ENCODE assay signal across 26 cellular contexts in genomic region chr20:51011479-51011878, GRCh38. TPM values are rescaled to one million over a fixed set of nuclear protein-coding genes. Genes with fewer than 3 reads are reported as not detected.
A peak's percentile ranks its signal among the peaks of the same experiment; 100 is the strongest.
DNase-seq lines count a peak whose midpoint lies in the region; ATAC-seq, FAIRE-seq and TF ChIP-seq lines count a peak whose summit lies in the region.
"Had no signal": no experiment of that assay in that cellular context is flagged by ENCODE, and none has a peak within 500 bp of the region (broad histone marks: within the 10 kb centered on the region; RNA-seq: fewer than 3 reads in every experiment).

No MANE protein-coding gene starts in this region.

- H3K79me2 ChIP-seq in K562 (ENCODE audit: control insufficient read depth, insufficient read depth, low read length) (no peaks in the 10 kb centered on the region), osteoblast (ENCODE audit: insufficient read depth, low read length) (no peaks in the 10 kb centered on the region)

- TF ChIP-seq CTCF in K562 (IDR thresholded peaks at IDR 0.05 in 2 of 3, conservative IDR thresholded peaks at IDR 0.05 in 1 of 3; ENCODE audit: insufficient read depth in 2 of 3, low read depth in 1 of 3, low read length in 3 of 3), result no peak
- no peak for TF ChIP-seq CTCF in osteoblast (IDR thresholded peaks at IDR 0.05; ENCODE audit: extremely low read depth, low read depth, low read length)

- peaks cover 12 to 61% of the 10 kb centered on the region in 2 experiments; a peak in 4 of 5 replicates for H3K27me3 ChIP-seq in K562 (ENCODE audit: control insufficient read depth in 2 of 2, insufficient read depth in 2 of 2, low read length in 2 of 2)
- H3K27me3 ChIP-seq in osteoblast (ENCODE audit: insufficient read depth, low read length), result no peaks in the 10 kb centered on the region
- H3K27me3 ChIP-seq: BE2C, BLaER1 had no signal

- no peaks in the 10 kb centered on the region for H3K36me3 ChIP-seq in K562 (ENCODE audit: control insufficient read depth, insufficient read depth, low read length)
- H3K36me3 ChIP-seq in osteoblast (ENCODE audit: insufficient read depth, low read length), result peaks cover 8% of the 10 kb centered on the region
- H3K36me3 ChIP-seq: BE2C had no signal

- no peak overlapping the region for H3K4me3 ChIP-seq in K562
- no peak overlapping the region for H3K4me3 ChIP-seq in osteoblast (ENCODE audit: insufficient read depth, low read length)
- H3K4me3 ChIP-seq: BLaER1, GM12878 had no signal

- WGBS in K562 (ENCODE audit: insufficient coverage, low coverage, missing lambda C conversion rate), result 0% methylated on average over 4 of the region's 4 CpGs

- TF ChIP-seq EP300 in K562 (IDR thresholded peaks at IDR 0.05; ENCODE audit: low read length), result no peak

- BruUV-seq in K562 (replicated peaks; lab: Mats Ljungman, UMichigan), result no TSS peak

- H3K4me2 ChIP-seq in K562 (ENCODE audit: insufficient read depth, low read length) (no peak overlapping the region), osteoblast (ENCODE audit: insufficient read depth, low read length) (no peak overlapping the region)
- H3K4me2 ChIP-seq: BLaER1 had no signal

- H3K27ac ChIP-seq in K562 (ENCODE audit: extremely low read depth, low read depth, low read length) (no peak overlapping the region), osteoblast (ENCODE audit: low read depth, low read length) (no peak overlapping the region)
- H3K27ac ChIP-seq: BLaER1 had no signal

- H3K9me3 ChIP-seq in K562 (replicated peaks; ENCODE audit: control insufficient read depth, insufficient read depth, low read depth, low read length) (no peaks in the 10 kb centered on the region), osteoblast (ENCODE audit: low read depth, low read length) (no peaks in the 10 kb centered on the region)
- H3K9me3 ChIP-seq: BE2C, BLaER1 had no signal

- no peak for TF ChIP-seq RAD21 in K562 (CRISPR knock-in tag; conservative IDR thresholded peaks at IDR 0.05 in 1 of 2, IDR thresholded peaks at IDR 0.05 in 1 of 2)

- no peak overlapping the region for H3K9ac ChIP-seq in K562 (ENCODE audit: insufficient read depth in 1 of 2, low read depth in 2 of 2, low read length in 2 of 2)
- H3K9ac ChIP-seq: BLaER1 had no signal

- peak; percentile 13 for FAIRE-seq in HTR-8/SVneo (lab: Jason Lieb, UNC)
- no peak for FAIRE-seq in K562 (lab: Jason Lieb, UNC)
- FAIRE-seq: A204.1, GM12878, GM12892, GM18507 had no signal

- intact Hi-C loops in K562 (cut with micrococcal nuclease), result no loop called here

- ATAC-seq in K562, result no peak
- ATAC-seq in GM21367 (IDR thresholded peaks at IDR 0.05; ENCODE audit: unreplicated experiment), result no peak
- ATAC-seq: GM12878 had no signal

- no peaks in the 10 kb centered on the region for H3K9me1 ChIP-seq in K562 (ENCODE audit: control insufficient read depth, insufficient read depth, low read length)

- in situ Hi-C loops in K562 (cut with MboI), result no loop called here

- no peak for TF ChIP-seq POLR2A in K562 (conservative IDR thresholded peaks at IDR 0.05)

- H3K4me1 ChIP-seq in K562 (replicated peaks in 1 of 2; ENCODE audit: control insufficient read depth in 2 of 2, insufficient read depth in 2 of 2, low read length in 2 of 2) (peaks cover 0 to 11% of the 10 kb centered on the region in 2 experiments; a peak in 2 of 5 replicates), osteoblast (ENCODE audit: insufficient read depth, low read length) (peaks cover 11% of the 10 kb centered on the region)
- H3K4me1 ChIP-seq: BE2C had no signal

- CTCF ChIA-PET in K562 (lab: Yijun Ruan, JAX; ENCODE audit: low intra/inter-chr PET ratio), result no interaction called here

- H2AFZ ChIP-seq in K562 (ENCODE audit: low read depth, low read length) (no peak overlapping the region), osteoblast (ENCODE audit: low read length) (no peak overlapping the region)

- H4K20me1 ChIP-seq in K562 (replicated peaks; ENCODE audit: control insufficient read depth, insufficient read depth, low read length) (peaks cover 3% of the 10 kb centered on the region), osteoblast (ENCODE audit: insufficient read depth, low read length) (peaks cover 6% of the 10 kb centered on the region)

- DNase-seq in HTR-8/SVneo (ENCODE audit: insufficient read length, low spot score), result no peak
- no peak for DNase-seq in K562 (ENCODE audit: extremely low read depth in 1 of 4, low spot score in 3 of 4)
- peak; percentile 26 for DNase-seq in osteoblast (ENCODE audit: insufficient read length, low spot score, missing footprints)
- DNase-seq in activated CD4-positive, CD25-positive, alpha-beta regulatory T cell (lab: John Stamatoyannopoulos, UW), result no peak
- DNase-seq: 8988T; ACHN; BE2C; C1 segment of cervical spinal cord; CD4-positive, alpha-beta memory T cell; CD4-positive, CD25-positive, alpha-beta regulatory T cell; CD8-positive, alpha-beta memory T cell; COR-L47; DMS 273 treated with DMSO at 0.1 percent for 48 hours; DMS153; DMS53; DMS79; DND-41; EL; GDM1 had no signal

- POLR2A ChIA-PET in K562 (lab: Yijun Ruan, JAX), result interaction anchor here (2.2 kb wide), 1 partner anchor 9 kb away, joined by 6 read pairs; no protein-coding TSS in a partner anchor

TF ChIP-seq in K562, 482 proteins besides CTCF, POLR2A, EP300 and RAD21:
- TF ChIP-seq RBM25 (IDR thresholded peaks at IDR 0.05; ENCODE audit: low read depth, low read length, severe bottlenecking) (peak; percentile 61), SLC30A9 (CRISPR knock-in tag; IDR thresholded peaks at IDR 0.05) (no peak), ZKSCAN1 (IDR thresholded peaks at IDR 0.05; ENCODE audit: low read depth, low read length) (0 out of 2 replicates have a peak, but pooled peaks have one; percentile 44)

RNA-seq across cellular contexts. Expression of gene KCNG1, which starts 11.4 kb away (rescaled TPM):
- 0.21 and 0.25 TPM in 2 replicates for total RNA-seq in K562 (2011; cell fraction: chromatin; rRNA removed; ENCODE audit: low replicate concordance)
- not detected in 2 replicates for total RNA-seq in K562 (2011; cell fraction: nucleolus; rRNA removed)
- 0.44 and 0.69 TPM in 2 replicates for total RNA-seq in K562 (2011; cell fraction: nucleoplasm; rRNA removed)
- 0.09 and 0.94 TPM in 2 replicates for total RNA-seq in K562 (2014; rRNA removed)
- 0.26 and 0.33 TPM in 2 replicates for total RNA-seq in K562 (2014; rRNA removed; fragmentation: Illumina TruSeq; extraction: Trizol)
- total RNA-seq in K562 (2015; rRNA removed; fragmentation: Illumina TruSeq; extraction: Trizol), result 0.11 and 0.22 TPM in 2 replicates
- 0.76 and 1.5 TPM in 2 replicates for total RNA-seq in K562 (2021)
- polyA plus RNA-seq in K562 (2011; rRNA removed), result not detected in 2 replicates
- polyA plus RNA-seq in K562 (2011; cell fraction: cytosol; rRNA removed), result 0.03 and 0.12 TPM in 2 replicates
- polyA plus RNA-seq in K562 (2011; cell fraction: nucleus; rRNA removed), result 0.11 TPM in 1 of 2 replicates, not detected in the other
- 0.52 and 13.7 TPM in 2 replicates for polyA plus RNA-seq in K562 (2012)
- 0.12 and 0.29 TPM in 2 replicates for polyA plus RNA-seq in K562 (2014; fragmentation: Illumina TruSeq; extraction: Trizol)
- polyA plus RNA-seq in K562 (2014; fragmentation: Nextera tagmentation; extraction: Ambion mirVana), result under 1 TPM in 1 of 2 experiments, not detected in 1; 0.06 TPM
- 1.5 TPM in 2 replicates for polyA plus RNA-seq in K562 (2014; rRNA removed)
- not detected in 2 replicates for polyA minus RNA-seq in K562 (2011; rRNA and poly(A)+ RNA removed)
- not detected in 2 replicates for polyA minus RNA-seq in K562 (2011; cell fraction: cytosol; rRNA and poly(A)+ RNA removed)
- polyA minus RNA-seq in K562 (2011; cell fraction: nucleus; rRNA and poly(A)+ RNA removed), result not detected in 2 replicates
- 13.6 and 16.3 TPM in 2 replicates for total RNA-seq in osteoblast
- total RNA-seq: CD4-positive, alpha-beta memory T cell; CD4-positive, CD25-positive, alpha-beta regulatory T cell; GM12878 had no signal
- polyA plus RNA-seq: CD14-positive monocyte; CD4-positive, alpha-beta memory T cell; CD8-positive, alpha-beta memory T cell; GM12878 had no signal

RNA-seq across cellular contexts. Expression of gene MOCS3, which starts 52.9 kb away (rescaled TPM):
- total RNA-seq in K562 (2011; cell fraction: chromatin; rRNA removed; ENCODE audit: low replicate concordance), result 5.6 and 8.5 TPM in 2 replicates
- total RNA-seq in K562 (2011; cell fraction: nucleolus; rRNA removed), result 13.2 and 15.8 TPM in 2 replicates
- 10.8 and 11.0 TPM in 2 replicates for total RNA-seq in K562 (2011; cell fraction: nucleoplasm; rRNA removed)
- total RNA-seq in K562 (2014; rRNA removed), result 5.1 and 6.5 TPM in 2 replicates
- 4.4 TPM in 2 replicates for total RNA-seq in K562 (2014; rRNA removed; fragmentation: Illumina TruSeq; extraction: Trizol)
- 4.6 and 4.7 TPM in 2 replicates for total RNA-seq in K562 (2015; rRNA removed; fragmentation: Illumina TruSeq; extraction: Trizol)
- 5.6 and 6.2 TPM in 2 replicates for total RNA-seq in K562 (2021)
- 2.6 and 2.9 TPM in 2 replicates for polyA plus RNA-seq in K562 (2011; rRNA removed)
- 3.1 and 8.1 TPM in 2 replicates for polyA plus RNA-seq in K562 (2011; cell fraction: cytosol; rRNA removed)
- polyA plus RNA-seq in K562 (2011; cell fraction: nucleus; rRNA removed), result 1.6 and 2.1 TPM in 2 replicates
- polyA plus RNA-seq in K562 (2012), result 2.8 and 4.0 TPM in 2 replicates
- polyA plus RNA-seq in K562 (2014; fragmentation: Illumina TruSeq; extraction: Trizol), result 2.8 and 3.3 TPM in 2 replicates
- 1 to 10 TPM in 1 of 2 experiments, under 1 TPM in 1; 0.70 to 1.0 TPM for polyA plus RNA-seq in K562 (2014; fragmentation: Nextera tagmentation; extraction: Ambion mirVana)
- 2.9 and 3.1 TPM in 2 replicates for polyA plus RNA-seq in K562 (2014; rRNA removed)
- 5.1 and 6.5 TPM in 2 replicates for polyA minus RNA-seq in K562 (2011; rRNA and poly(A)+ RNA removed)
- 3.4 and 5.0 TPM in 2 replicates for polyA minus RNA-seq in K562 (2011; cell fraction: cytosol; rRNA and poly(A)+ RNA removed)
- polyA minus RNA-seq in K562 (2011; cell fraction: nucleus; rRNA and poly(A)+ RNA removed), result 6.1 and 7.7 TPM in 2 replicates
- 9.7 and 10.5 TPM in 2 replicates for total RNA-seq in osteoblast

RNA-seq across cellular contexts. Expression of gene DPM1, which starts 53.1 kb away (rescaled TPM):
- total RNA-seq in K562 (2011; cell fraction: chromatin; rRNA removed; ENCODE audit: low replicate concordance), result 27.3 and 28.7 TPM in 2 replicates
- 26.3 and 26.7 TPM in 2 replicates for total RNA-seq in K562 (2011; cell fraction: nucleolus; rRNA removed)
- total RNA-seq in K562 (2011; cell fraction: nucleoplasm; rRNA removed), result 21.8 and 29.6 TPM in 2 replicates
- total RNA-seq in K562 (2014; rRNA removed), result 83.7 and 105 TPM in 2 replicates
- 163 and 167 TPM in 2 replicates for total RNA-seq in K562 (2014; rRNA removed; fragmentation: Illumina TruSeq; extraction: Trizol)
- 123 and 133 TPM in 2 replicates for total RNA-seq in K562 (2015; rRNA removed; fragmentation: Illumina TruSeq; extraction: Trizol)
- 75.2 and 81.4 TPM in 2 replicates for total RNA-seq in K562 (2021)
- polyA plus RNA-seq in K562 (2011; rRNA removed), result 70.3 and 109 TPM in 2 replicates
- 27.3 and 58.0 TPM in 2 replicates for polyA plus RNA-seq in K562 (2011; cell fraction: cytosol; rRNA removed)
- 23.6 and 46.5 TPM in 2 replicates for polyA plus RNA-seq in K562 (2011; cell fraction: nucleus; rRNA removed)
- polyA plus RNA-seq in K562 (2012), result 60.2 and 99.7 TPM in 2 replicates
- 131 and 153 TPM in 2 replicates for polyA plus RNA-seq in K562 (2014; fragmentation: Illumina TruSeq; extraction: Trizol)
- polyA plus RNA-seq in K562 (2014; fragmentation: Nextera tagmentation; extraction: Ambion mirVana), result 100 to 1,000 TPM; 185 to 190 TPM
- polyA plus RNA-seq in K562 (2014; rRNA removed), result 163 and 186 TPM in 2 replicates
- polyA minus RNA-seq in K562 (2011; rRNA and poly(A)+ RNA removed), result 43.3 and 44.4 TPM in 2 replicates
- polyA minus RNA-seq in K562 (2011; cell fraction: cytosol; rRNA and poly(A)+ RNA removed), result 27.7 and 46.1 TPM in 2 replicates
- 19.8 and 20.9 TPM in 2 replicates for polyA minus RNA-seq in K562 (2011; cell fraction: nucleus; rRNA and poly(A)+ RNA removed)
- 43.3 and 53.2 TPM in 2 replicates for total RNA-seq in osteoblast
